Comparison of ENCODE assay signal across 15 cellular contexts in genomic region chr5:53167836-53168235, GRCh38. TPM values are rescaled to one million over a fixed set of nuclear protein-coding genes. Genes with fewer than 3 reads are reported as not detected.
DNase-seq lines count a peak whose midpoint lies in the region; ATAC-seq, FAIRE-seq and TF ChIP-seq lines count a peak whose summit lies in the region.
"Had no signal": no experiment of that assay in that cellular context is flagged by ENCODE, and none has a peak within 500 bp of the region (broad histone marks: within the 10 kb centered on the region; RNA-seq: fewer than 3 reads in every experiment).

No MANE protein-coding gene starts in this region.

- H3K36me3 Mint-ChIP-seq in chondrocyte (ENCODE audit: low read depth): no peaks in the 10 kb centered on the region

- H3K27ac ChIP-seq in kidney (ENCODE audit: low read depth in 2 of 2, low read length in 2 of 2): no peak overlapping the region
- no peak overlapping the region for H3K27ac ChIP-seq in prostate gland
- H3K27ac ChIP-seq: SK-N-MC, thoracic aorta had no signal

- 77% methylated on average over 1 of the region's 1 CpG for WGBS in prostate gland

- DNase-seq in H4 (ENCODE audit: low spot score) (peak; percentile 33), chondrocyte (ENCODE audit: low spot score) (no peak), kidney (peak; percentile 53), skeletal muscle cell (ENCODE audit: low read depth) (peak; percentile 84), prostate gland (ENCODE audit: low spot score) (no peak), NCI-H510A (lab: John Stamatoyannopoulos, UW) (no peak), NCI-H748 (lab: John Stamatoyannopoulos, UW; ENCODE audit: unreplicated experiment) (no peak)
- DNase-seq: activated CD4-positive, CD25-positive, alpha-beta regulatory T cell treated with anti-CD3 and anti-CD28 coated beads, Interleukin-2, amount 50 U/mL, for 72 hours; MG63; NCI-H524 had no signal

- no peak overlapping the region for H3K4me3 Mint-ChIP-seq in chondrocyte (ENCODE audit: unreplicated experiment)

- no peaks in the 10 kb centered on the region for H3K27me3 ChIP-seq in prostate gland (replicated peaks; ENCODE audit: insufficient read depth)
- H3K27me3 ChIP-seq: MG63 had no signal

- H3K4me3 ChIP-seq in kidney (ENCODE audit: low read length in 2 of 2) (no peak overlapping the region), skeletal muscle cell (ENCODE audit: low read depth, low read length) (no peak overlapping the region), prostate gland (no peak overlapping the region)
- H3K4me3 ChIP-seq: GM12878, MG63, SK-N-MC, thoracic aorta had no signal

- no peak for ATAC-seq in GM18870 (IDR thresholded peaks at IDR 0.05; ENCODE audit: unreplicated experiment)
- ATAC-seq: GM12878 had no signal

- no peak for TF ChIP-seq POLR2A in prostate gland (IDR thresholded peaks at IDR 0.05)

- no peak for FAIRE-seq in kidney (lab: Jason Lieb, UNC)
- FAIRE-seq: colon, GM12878 had no signal

- no peak overlapping the region for H3K9ac ChIP-seq in kidney (ENCODE audit: low read length in 2 of 2)

- TF ChIP-seq CTCF in chondrocyte (IDR thresholded peaks at IDR 0.05) (no peak), kidney (IDR thresholded peaks at IDR 0.05; ENCODE audit: borderline replicate concordance, extremely low read depth, insufficient read depth) (no peak), prostate gland (IDR thresholded peaks at IDR 0.05) (no peak)

- no peaks in the 10 kb centered on the region for H3K27me3 Mint-ChIP-seq in chondrocyte (ENCODE audit: low read depth)

- H3K9me3 Mint-ChIP-seq in chondrocyte (ENCODE audit: low read depth): no peaks in the 10 kb centered on the region

- H3K4me1 ChIP-seq in kidney (ENCODE audit: control insufficient read depth in 1 of 2, insufficient read depth in 1 of 2, low read depth in 1 of 2, low read length in 2 of 2) (peaks cover 3 to 7% of the 10 kb centered on the region in 2 donors), prostate gland (replicated peaks) (no peaks in the 10 kb centered on the region)

- H3K4me1 Mint-ChIP-seq in chondrocyte (ENCODE audit: low read depth): peaks cover 20% of the 10 kb centered on the region

- H3K9me3 ChIP-seq in kidney (ENCODE audit: control insufficient read depth in 1 of 2, low read length in 2 of 2) (no peaks in the 10 kb centered on the region), prostate gland (no peaks in the 10 kb centered on the region)
- H3K9me3 ChIP-seq: thoracic aorta had no signal

- H3K36me3 ChIP-seq in kidney (ENCODE audit: control insufficient read depth in 1 of 2, insufficient read depth in 2 of 2, low read length in 2 of 2): no peaks in the 10 kb centered on the region
- no peaks in the 10 kb centered on the region for H3K36me3 ChIP-seq in prostate gland
- H3K36me3 ChIP-seq: MG63, thoracic aorta had no signal

- H3K27ac Mint-ChIP-seq in chondrocyte (ENCODE audit: unreplicated experiment): peak overlapping the region; percentile 61

- intact Hi-C loops in kidney (cut with DNase I) (no loop called here), prostate gland (cut with DNase I) (no loop called here)

RNA-seq across cellular contexts. Expression of gene MOCS2, which starts 58.3 kb away (rescaled TPM):
- 88.9 and 103 TPM in 2 replicates for total RNA-seq in H4 (2014; rRNA removed; shearing (Covaris generic))
- total RNA-seq in chondrocyte (33.1 to 41.6 TPM (median 34.1 TPM) in 3 replicates), kidney (52.2 TPM), prostate gland (10 to 100 TPM; 30.4 to 51.3 TPM)
- polyA plus RNA-seq in kidney (ENCODE audit: insufficient read depth, low read depth, low replicate concordance): 168 TPM

Comparison
In these comparisons a context has a peak if more than half of its experiments do, and no peak if none do; other contexts are left out.
1. DNase-seq: peak in H4 (single experiment), kidney (single experiment) and skeletal muscle cell (single experiment); none in chondrocyte (single experiment), prostate gland (single experiment), NCI-H510A (single experiment) and NCI-H748 (single experiment).